8 cellular contexts compared by ENCODE assay signal in the genomic region with DNA sequence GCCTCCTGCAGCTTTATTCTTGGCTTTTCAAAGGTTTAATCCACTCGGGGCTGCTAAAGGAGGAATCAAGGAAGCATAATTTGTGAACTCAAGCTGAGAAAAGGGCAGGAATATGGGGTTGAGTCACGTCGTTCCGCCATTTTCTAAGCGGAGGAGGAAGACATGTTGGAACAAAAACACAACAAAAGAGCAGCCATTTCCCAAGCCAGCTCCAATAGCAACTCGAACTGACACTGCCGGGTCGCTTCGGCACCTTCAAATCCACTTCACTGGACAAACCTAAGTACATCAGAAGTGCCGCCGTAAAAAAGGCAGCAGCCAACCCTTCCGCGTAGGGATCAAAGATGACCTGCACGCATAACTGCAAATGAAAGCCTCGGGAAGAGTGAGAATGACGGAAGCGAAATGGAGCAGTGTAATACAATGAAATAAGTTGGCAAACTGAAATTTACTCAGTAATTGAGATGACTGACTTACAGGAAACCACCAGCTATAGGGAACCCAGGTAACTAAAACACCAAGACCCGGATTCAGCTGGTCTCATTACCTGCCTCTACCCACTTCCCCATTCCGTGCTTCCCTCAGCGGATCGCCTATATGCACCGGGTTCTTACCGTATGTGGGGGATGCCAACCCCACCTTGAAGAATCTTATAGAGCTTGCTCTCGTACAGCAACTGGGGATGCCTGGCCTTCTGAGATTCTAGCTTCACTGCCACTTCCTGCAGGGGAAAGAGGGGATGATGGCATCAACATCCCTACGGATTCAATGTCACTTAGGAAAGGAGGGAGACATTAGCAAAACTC. TPM values are rescaled to one million over a fixed set of nuclear protein-coding genes. Genes with fewer than 3 reads are reported as not detected.
A peak's percentile ranks its signal among the peaks of the same experiment; 100 is the strongest.
DNase-seq lines count a peak whose midpoint lies in the region; ATAC-seq and TF ChIP-seq lines count a peak whose summit lies in the region.

No MANE protein-coding gene starts in this region.

- H3K36me3 ChIP-seq in heart right ventricle, result peaks cover 0 to 53% (median 12%) of the 10 kb centered on the region in 9 donors

- DNase-seq in heart right ventricle, result no peak
- DNase-seq in left ventricle myocardium superior, result no peak
- peak; percentile 73 for DNase-seq in NCI-H69 (lab: John Stamatoyannopoulos, UW)
- DNase-seq in activated T-cell treated with anti-CD3 and anti-CD28 coated beads, Interleukin-2, amount 50 U/mL, for 4 hours, result peak; percentile 9
- DNase-seq in fibroblast of the aortic adventitia (ENCODE audit: low read depth), result peak; percentile 62
- DNase-seq in nucleus accumbens (lab: John Stamatoyannopoulos, UW), result peak in 37 of 56 donors; percentile 4 to 72 (median 32)
- no peak for DNase-seq in NCI-H1930 (lab: John Stamatoyannopoulos, UW)

- no peaks in the 10 kb centered on the region for H3K27me3 Mint-ChIP-seq in activated T-cell treated with anti-CD3 and anti-CD28 coated beads, Interleukin-2, amount 50 U/mL, for 4 hours (ENCODE audit: low read depth)

- H3K27me3 ChIP-seq in heart right ventricle, result no peaks in the 10 kb centered on the region

- ATAC-seq in heart right ventricle (no peak), left ventricle myocardium superior (no peak), HG03045 (IDR thresholded peaks at IDR 0.05; ENCODE audit: unreplicated experiment) (peak; percentile 15)
- peak in 1 of 2 donors; percentile 4 for ATAC-seq in activated T-cell treated with anti-CD3 and anti-CD28 coated beads, Interleukin-2, amount 50 U/mL, for 4 hours

- H3K4me1 Mint-ChIP-seq in activated T-cell treated with anti-CD3 and anti-CD28 coated beads, Interleukin-2, amount 50 U/mL, for 4 hours (ENCODE audit: low read depth), result peaks cover 46% of the 10 kb centered on the region

- H3K4me3 ChIP-seq in heart right ventricle (peak overlapping the region; percentile 53 to 99 (median 84)), fibroblast of the aortic adventitia (ENCODE audit: low read depth, low read length) (peak overlapping the region; percentile 99)

- peaks cover 40% of the 10 kb centered on the region for H3K36me3 Mint-ChIP-seq in activated T-cell treated with anti-CD3 and anti-CD28 coated beads, Interleukin-2, amount 50 U/mL, for 4 hours (ENCODE audit: insufficient read depth)

- intact Hi-C loops in heart right ventricle (cut with DNase I), result loop anchor here in 8 of 10 donors (2.0 to 10.0 kb wide), 7 partner anchors 32 to 107 kb away; no protein-coding TSS in a partner anchor
- intact Hi-C loops in left ventricle myocardium superior (cut with micrococcal nuclease), result loop anchor here (5.0 kb wide), 1 partner anchor 107 kb away; no protein-coding TSS in a partner anchor

- H3K27ac ChIP-seq in heart right ventricle, result peak overlapping the region; percentile 88 to 100 (median 99)

- peak overlapping the region; percentile 99 for H3K4me3 Mint-ChIP-seq in activated T-cell treated with anti-CD3 and anti-CD28 coated beads, Interleukin-2, amount 50 U/mL, for 4 hours

- no peak for TF ChIP-seq CTCF in heart right ventricle (IDR thresholded peaks at IDR 0.05)
- TF ChIP-seq CTCF in fibroblast of the aortic adventitia (IDR thresholded peaks at IDR 0.05; ENCODE audit: insufficient read depth, low read length), result peak; percentile 9

- peaks cover 7 to 64% (median 58%) of the 10 kb centered on the region in 9 donors for H3K4me1 ChIP-seq in heart right ventricle

- no peaks in the 10 kb centered on the region for H3K9me3 Mint-ChIP-seq in activated T-cell treated with anti-CD3 and anti-CD28 coated beads, Interleukin-2, amount 50 U/mL, for 4 hours

- WGBS in heart right ventricle, 2 donors, result 1% methylated on average over 25 of the region's 25 CpGs

- H3K9me3 ChIP-seq in heart right ventricle, result no peaks in the 10 kb centered on the region

RNA-seq across cellular contexts. Expression of gene CSNK1A1, which starts 1.6 kb away (rescaled TPM):
- total RNA-seq in heart right ventricle, result 100 to 1,000 TPM; 174 to 363 (median 224) TPM
- 10 to 100 TPM; 47.9 to 76.0 TPM for polyA plus RNA-seq in heart right ventricle
- 214 TPM for total RNA-seq in left ventricle myocardium superior
- total RNA-seq in activated T-cell treated with anti-CD3 and anti-CD28 coated beads, Interleukin-2, amount 50 U/mL, for 4 hours, result 100 to 1,000 TPM; 200 to 222 (median 212) TPM
- 187 and 394 TPM in 2 replicates for total RNA-seq in fibroblast of the aortic adventitia (ENCODE audit: low replicate concordance)

RNA-seq across cellular contexts. Expression of gene ARHGEF37, which starts 31.6 kb away (rescaled TPM):
- 10 to 100 TPM; 13.1 to 31.8 (median 18.3) TPM for total RNA-seq in heart right ventricle
- polyA plus RNA-seq in heart right ventricle, result 10 to 100 TPM in 1 of 2 donors, 1 to 10 TPM in 1; 4.5 to 10.1 TPM
- 32.8 TPM for total RNA-seq in left ventricle myocardium superior
- under 1 TPM; 0.08 to 0.53 (median 0.52) TPM for total RNA-seq in activated T-cell treated with anti-CD3 and anti-CD28 coated beads, Interleukin-2, amount 50 U/mL, for 4 hours
- 2.6 and 2.7 TPM in 2 replicates for total RNA-seq in fibroblast of the aortic adventitia (ENCODE audit: low replicate concordance)

Comparison
In these comparisons a context has a peak if more than half of its experiments do, and no peak if none do; other contexts are left out.
1. DNase-seq: peak in NCI-H69 (single experiment), activated T-cell treated with anti-CD3 and anti-CD28 coated beads, Interleukin-2, amount 50 U/mL, for 4 hours (single experiment), fibroblast of the aortic adventitia (single experiment) and nucleus accumbens (37 of 56); none in heart right ventricle (0 of 2), left ventricle myocardium superior (single experiment) and NCI-H1930 (0 of 2).